In genomic region chr16:59148312-59148711, GRCh38 we compare ENCODE assay signal across 15 cellular contexts.
DNase-seq lines count a peak whose midpoint lies in the region; ATAC-seq and TF ChIP-seq lines count a peak whose summit lies in the region.
"Had no signal": no experiment of that assay in that cellular context is flagged by ENCODE, and none has a peak within 500 bp of the region (broad histone marks: within the 10 kb centered on the region; RNA-seq: fewer than 3 reads in every experiment).

No MANE protein-coding gene starts in this region.

- H3K36me3 ChIP-seq in suprapubic skin: no peaks in the 10 kb centered on the region

- ATAC-seq in GM21786 (IDR thresholded peaks at IDR 0.05; ENCODE audit: unreplicated experiment): no peak
- ATAC-seq in GM21447 (IDR thresholded peaks at IDR 0.05; ENCODE audit: unreplicated experiment): no peak
- ATAC-seq: K562 had no signal

- no peaks in the 10 kb centered on the region for H3K4me1 ChIP-seq in suprapubic skin

- DNase-seq in GM03348 (ENCODE audit: low spot score): peak; percentile 9
- peak; percentile 10 for DNase-seq in LHCN-M2 (ENCODE audit: low read depth)
- DNase-seq in fibroblast of peridontal ligament (ENCODE audit: extremely low read depth): peak; percentile 86
- no peak for DNase-seq in suprapubic skin (ENCODE audit: low spot score in 2 of 2)
- DNase-seq in DMS114 treated with DMSO at 0.1 percent for 48 hours (lab: John Stamatoyannopoulos, UW; ENCODE audit: unreplicated experiment): no peak
- DNase-seq: C1 segment of cervical spinal cord, HCEC 1CT, NCI-H1417 treated with DMSO at 0.1 percent for 48 hours, NCI-H1930, NCI-H2171 treated with DMSO at 0.1 percent for 48 hours, NCI-H774, SK-N-SH had no signal

- no peak for TF ChIP-seq EP300 in suprapubic skin (IDR thresholded peaks at IDR 0.05)

- no peaks in the 10 kb centered on the region for H3K9me3 ChIP-seq in suprapubic skin
- H3K9me3 ChIP-seq: SK-N-SH had no signal

- TF ChIP-seq POLR2A in suprapubic skin (IDR thresholded peaks at IDR 0.05): no peak

- WGBS in suprapubic skin: 52% methylated on average over 7 of the region's 7 CpGs

- peak overlapping the region; percentile 14 for H3K27ac ChIP-seq in suprapubic skin

- H3K4me3 ChIP-seq in suprapubic skin: no peak overlapping the region
- H3K4me3 ChIP-seq: K562 had no signal

- TF ChIP-seq CTCF in suprapubic skin (IDR thresholded peaks at IDR 0.05): no peak

- H3K27me3 ChIP-seq in suprapubic skin: no peaks in the 10 kb centered on the region

Comparison
In these comparisons a context has a peak if more than half of its experiments do, and no peak if none do; other contexts are left out.
1. DNase-seq: peak in GM03348 (single experiment), LHCN-M2 (single experiment) and fibroblast of peridontal ligament (single experiment); none in suprapubic skin (0 of 2) and DMS114 treated with DMSO at 0.1 percent for 48 hours (single experiment).